Comparison of ENCODE assay signal across 9 cellular contexts in the genomic region with DNA sequence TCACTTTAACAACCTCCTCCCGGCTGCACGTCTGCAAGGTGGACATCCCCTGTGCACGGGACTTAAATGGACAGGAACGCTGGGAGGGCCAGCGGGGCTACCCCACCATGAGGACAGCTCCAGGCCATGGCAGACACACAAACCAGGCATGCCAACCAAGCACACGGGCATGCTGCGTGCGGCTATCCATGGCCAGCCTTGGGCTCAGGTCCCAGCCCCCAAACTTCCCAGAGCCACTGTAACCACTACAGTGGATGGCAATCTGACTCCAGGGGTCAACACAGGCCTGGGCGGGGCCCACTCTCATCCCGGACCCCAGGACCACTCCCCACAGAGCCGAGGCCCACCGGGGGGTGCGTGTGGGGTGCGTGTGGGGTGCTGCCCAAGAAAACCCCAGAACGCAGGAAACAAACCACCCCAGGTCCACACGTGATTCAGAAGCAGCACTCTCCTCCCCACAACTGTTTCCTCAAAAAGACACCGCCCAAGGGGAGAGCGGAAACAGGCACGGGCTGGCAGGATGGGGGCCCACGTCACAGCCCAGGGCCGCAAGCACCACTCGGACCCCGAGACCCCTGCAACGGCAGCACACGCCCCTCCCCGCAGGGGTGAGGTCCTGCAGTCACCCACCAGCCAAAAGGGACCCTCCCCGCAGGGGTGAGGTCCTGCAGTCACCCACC. TPM values are rescaled to one million over a fixed set of nuclear protein-coding genes. Genes with fewer than 3 reads are reported as not detected.
DNase-seq lines count a peak whose midpoint lies in the region; ATAC-seq and TF ChIP-seq lines count a peak whose summit lies in the region.
"Had no signal": no experiment of that assay in that cellular context is flagged by ENCODE, and none has a peak within 500 bp of the region (broad histone marks: within the 10 kb centered on the region; RNA-seq: fewer than 3 reads in every experiment).

No MANE protein-coding gene starts in this region.

- POLR2A ChIA-PET in CD4-positive, alpha-beta memory T cell (lab: Charles Lee; ENCODE audit: partially characterized antibody), result no interaction called here

- peak overlapping the region; percentile 42 to 55 for H3K4me3 ChIP-seq in CD4-positive, alpha-beta memory T cell (ENCODE audit: low read length in 2 of 2)
- H3K4me3 ChIP-seq in mucosa of descending colon, result no peak overlapping the region
- H3K4me3 ChIP-seq in WERI-Rb-1 (ENCODE audit: low read depth, low read length), result no peak overlapping the region
- H3K4me3 ChIP-seq in H7 (ENCODE audit: insufficient read depth, low read depth, low read length), result no peak overlapping the region

- H3K36me3 Mint-ChIP-seq in CD4-positive, alpha-beta memory T cell, result peaks cover 0 to 2% of the 10 kb centered on the region in 2 donors
- H3K36me3 Mint-ChIP-seq in activated naive CD8-positive, alpha-beta T cell treated with anti-CD3 and anti-CD28 coated beads for 36 hours, result peaks cover 3% of the 10 kb centered on the region

- CTCF ChIA-PET in CD4-positive, alpha-beta memory T cell (lab: Charles Lee; ENCODE audit: partially characterized antibody), result no interaction called here

- ATAC-seq in mucosa of descending colon (peak; percentile 14), GM19455 (IDR thresholded peaks at IDR 0.05; ENCODE audit: unreplicated experiment) (no peak)

- peak overlapping the region; percentile 67 to 92 (median 85) for H3K4me3 Mint-ChIP-seq in CD4-positive, alpha-beta memory T cell
- H3K4me3 Mint-ChIP-seq in activated naive CD8-positive, alpha-beta T cell treated with anti-CD3 and anti-CD28 coated beads for 36 hours, result peak overlapping the region; percentile 34
- H3K4me3 Mint-ChIP-seq: HFFc6 had no signal

- no peaks in the 10 kb centered on the region for H3K36me3 ChIP-seq in CD4-positive, alpha-beta memory T cell (ENCODE audit: insufficient read depth, low read length)
- H3K36me3 ChIP-seq in mucosa of descending colon (ENCODE audit: low read depth) (no peaks in the 10 kb centered on the region), WERI-Rb-1 (peaks cover 16% of the 10 kb centered on the region), H7 (replicated peaks; ENCODE audit: control insufficient read depth, insufficient read depth, low read length) (no peaks in the 10 kb centered on the region)

- no peaks in the 10 kb centered on the region for H3K9me3 ChIP-seq in CD4-positive, alpha-beta memory T cell (ENCODE audit: control insufficient read depth in 1 of 2, low read length in 2 of 2)
- no peaks in the 10 kb centered on the region for H3K9me3 ChIP-seq in mucosa of descending colon
- no peaks in the 10 kb centered on the region for H3K9me3 ChIP-seq in WERI-Rb-1 (ENCODE audit: severe bottlenecking)

- peak overlapping the region; percentile 48 to 100 (median 96) for H3K27ac Mint-ChIP-seq in CD4-positive, alpha-beta memory T cell
- peak overlapping the region; percentile 45 for H3K27ac Mint-ChIP-seq in activated naive CD8-positive, alpha-beta T cell treated with anti-CD3 and anti-CD28 coated beads for 36 hours
- H3K27ac Mint-ChIP-seq: HFFc6 had no signal

- no peaks in the 10 kb centered on the region for H3K27me3 Mint-ChIP-seq in CD4-positive, alpha-beta memory T cell
- no peaks in the 10 kb centered on the region for H3K27me3 Mint-ChIP-seq in activated naive CD8-positive, alpha-beta T cell treated with anti-CD3 and anti-CD28 coated beads for 36 hours

- H3K27me3 ChIP-seq in CD4-positive, alpha-beta memory T cell (ENCODE audit: insufficient read depth, low read length), result no peaks in the 10 kb centered on the region
- H3K27me3 ChIP-seq in WERI-Rb-1 (ENCODE audit: insufficient read depth, low read depth, severe bottlenecking) (no peaks in the 10 kb centered on the region), H7 (ENCODE audit: control insufficient read depth, insufficient read depth, low read length) (no peaks in the 10 kb centered on the region)

- intact Hi-C loops in CD4-positive, alpha-beta memory T cell (cut with micrococcal nuclease), result no loop called here
- intact Hi-C loops in mucosa of descending colon (cut with DNase I, micrococcal nuclease), result no loop called here

- H3K27ac ChIP-seq in CD4-positive, alpha-beta memory T cell (ENCODE audit: low read depth, low read length), result peak overlapping the region; percentile 86
- no peak overlapping the region for H3K27ac ChIP-seq in WERI-Rb-1

- no peaks in the 10 kb centered on the region for H3K9me3 Mint-ChIP-seq in CD4-positive, alpha-beta memory T cell
- H3K9me3 Mint-ChIP-seq in activated naive CD8-positive, alpha-beta T cell treated with anti-CD3 and anti-CD28 coated beads for 36 hours, result no peaks in the 10 kb centered on the region
- H3K9me3 Mint-ChIP-seq: HFFc6 had no signal

- peaks cover 40 to 67% (median 45%) of the 10 kb centered on the region in 4 donors for H3K4me1 Mint-ChIP-seq in CD4-positive, alpha-beta memory T cell
- peaks cover 62% of the 10 kb centered on the region for H3K4me1 Mint-ChIP-seq in activated naive CD8-positive, alpha-beta T cell treated with anti-CD3 and anti-CD28 coated beads for 36 hours

- TF ChIP-seq CTCF in mucosa of descending colon (IDR thresholded peaks at IDR 0.05) (no peak), WERI-Rb-1 (IDR thresholded peaks at IDR 0.05; ENCODE audit: low read depth, low read length) (no peak)

- peak; percentile 53 to 81 (median 63) for DNase-seq in CD4-positive, alpha-beta memory T cell
- peak; percentile 76 to 77 for DNase-seq in Kasumi-1 (lab: John Stamatoyannopoulos, UW)
- peak; percentile 15 for DNase-seq in activated naive CD8-positive, alpha-beta T cell treated with anti-CD3 and anti-CD28 coated beads for 36 hours
- peak; percentile 58 to 74 (median 61) for DNase-seq in mucosa of descending colon
- DNase-seq in cortex of kidney (lab: John Stamatoyannopoulos, UW), result no peak
- DNase-seq in WERI-Rb-1, result no peak
- DNase-seq in H7, result no peak
- DNase-seq: HFFc6 had no signal

- H3K4me1 ChIP-seq in CD4-positive, alpha-beta memory T cell (ENCODE audit: insufficient read depth, low read length), result peaks cover 83% of the 10 kb centered on the region
- H3K4me1 ChIP-seq in mucosa of descending colon (ENCODE audit: low read depth), result peaks cover 71% of the 10 kb centered on the region

RNA-seq across cellular contexts. Expression of a gene that starts 7.4 kb away (rescaled TPM):
- 10 to 100 TPM; 30.6 to 32.9 TPM for total RNA-seq in CD4-positive, alpha-beta memory T cell
- 10 to 100 TPM; 11.7 to 22.3 TPM for polyA plus RNA-seq in CD4-positive, alpha-beta memory T cell
- 10 to 100 TPM; 14.0 to 14.6 TPM for total RNA-seq in activated naive CD8-positive, alpha-beta T cell treated with anti-CD3 and anti-CD28 coated beads for 36 hours
- 10 to 100 TPM; 80.5 to 97.4 (median 94.1) TPM for total RNA-seq in mucosa of descending colon
- 17.7 and 19.8 TPM in 2 replicates for total RNA-seq in H7 (2014; rRNA removed; shearing (Covaris generic))

Comparison
In these comparisons a context has a peak if more than half of its experiments do, and no peak if none do; other contexts are left out.
1. DNase-seq: peak in CD4-positive, alpha-beta memory T cell (5 of 5), Kasumi-1 (2 of 2), activated naive CD8-positive, alpha-beta T cell treated with anti-CD3 and anti-CD28 coated beads for 36 hours (single experiment) and mucosa of descending colon (3 of 3); none in cortex of kidney (single experiment), WERI-Rb-1 (single experiment) and H7 (single experiment).
2. H3K4me3 ChIP-seq: peak in CD4-positive, alpha-beta memory T cell (2 of 2); none in mucosa of descending colon (single experiment), WERI-Rb-1 (single experiment) and H7 (single experiment).